In genomic region chr1:10107985-10108663, GRCh38 we compare ENCODE assay signal across 11 cellular contexts.
DNase-seq lines count a peak whose midpoint lies in the region; ATAC-seq, FAIRE-seq and TF ChIP-seq lines count a peak whose summit lies in the region.
"Had no signal": no experiment of that assay in that cellular context is flagged by ENCODE, and none has a peak within 500 bp of the region (broad histone marks: within the 10 kb centered on the region; RNA-seq: fewer than 3 reads in every experiment).

No MANE protein-coding gene starts in this region.

- peak overlapping the region; percentile 42 for H3K27ac ChIP-seq in thymus (ENCODE audit: low read depth)

- DNase-seq in HK-2 (ENCODE audit: unreplicated experiment) (peak; percentile 47), bronchial epithelial cell (ENCODE audit: low read depth) (peak; percentile 90), kidney epithelial cell (ENCODE audit: low read depth) (peak; percentile 85), iPS-NIHi7 (ENCODE audit: extremely low spot score) (no peak), DMS153 treated with DMSO at 0.1 percent for 48 hours (lab: John Stamatoyannopoulos, UW; ENCODE audit: unreplicated experiment) (no peak)
- DNase-seq: activated effector memory CD4-positive, alpha-beta T cell treated with Interleukin-2 at 50 U/mL for 16 hours; stimulated activated naive CD8-positive, alpha-beta T cell treated with anti-CD3 and anti-CD28 coated beads, Interleukin-15, Interleukin-2, amounts not matched to agents 100 U/mL and 50 U/mL, for 24 hours had no signal

- TF ChIP-seq CTCF in bronchial epithelial cell (IDR thresholded peaks at IDR 0.05; ENCODE audit: insufficient read depth, low read length, severe bottlenecking) (no peak), kidney epithelial cell (IDR thresholded peaks at IDR 0.05; ENCODE audit: insufficient read depth, low read length, poor library complexity, severe bottlenecking) (no peak)

- H3K4me1 ChIP-seq in thymus (ENCODE audit: control insufficient read depth, insufficient read depth, low read length): no peaks in the 10 kb centered on the region

- FAIRE-seq in bronchial epithelial cell (lab: Jason Lieb, UNC): no peak

- H3K27me3 ChIP-seq in bronchial epithelial cell (ENCODE audit: control insufficient read depth, insufficient read depth, low read length): no peaks in the 10 kb centered on the region
- no peaks in the 10 kb centered on the region for H3K27me3 ChIP-seq in kidney epithelial cell (ENCODE audit: control insufficient read depth, insufficient read depth, low read length)
- H3K27me3 ChIP-seq in thymus (ENCODE audit: control insufficient read depth, insufficient read depth): no peaks in the 10 kb centered on the region

- H3K4me3 ChIP-seq in bronchial epithelial cell (ENCODE audit: low read depth, low read length) (no peak overlapping the region), kidney epithelial cell (ENCODE audit: low read depth, low read length) (no peak overlapping the region), thymus (ENCODE audit: low read length) (no peak overlapping the region)
- H3K4me3 ChIP-seq: lung had no signal

- H3K36me3 ChIP-seq in bronchial epithelial cell (ENCODE audit: control insufficient read depth, insufficient read depth, low read length): peaks cover 5% of the 10 kb centered on the region
- no peaks in the 10 kb centered on the region for H3K36me3 ChIP-seq in kidney epithelial cell (ENCODE audit: control insufficient read depth, insufficient read depth, low read length)
- peaks cover 37% of the 10 kb centered on the region for H3K36me3 ChIP-seq in thymus (ENCODE audit: control insufficient read depth, insufficient read depth)

- H3K9me3 ChIP-seq in thymus (ENCODE audit: control insufficient read depth): no peaks in the 10 kb centered on the region

- WGBS in thymus: 90% methylated on average over 10 of the region's 10 CpGs

- ATAC-seq in GM19455 (IDR thresholded peaks at IDR 0.05; ENCODE audit: unreplicated experiment): no peak
- no peak for ATAC-seq in GM21423 (IDR thresholded peaks at IDR 0.05; ENCODE audit: unreplicated experiment)
- ATAC-seq: stimulated activated naive CD8-positive, alpha-beta T cell treated with anti-CD3 and anti-CD28 coated beads, Interleukin-15, Interleukin-2, amounts not matched to agents 100 U/mL and 50 U/mL, for 24 hours had no signal

Comparison
In these comparisons a context has a peak if more than half of its experiments do, and no peak if none do; other contexts are left out.
1. DNase-seq: peak in HK-2 (single experiment), bronchial epithelial cell (single experiment) and kidney epithelial cell (single experiment); none in iPS-NIHi7 (single experiment) and DMS153 treated with DMSO at 0.1 percent for 48 hours (single experiment).